In the genomic region with DNA sequence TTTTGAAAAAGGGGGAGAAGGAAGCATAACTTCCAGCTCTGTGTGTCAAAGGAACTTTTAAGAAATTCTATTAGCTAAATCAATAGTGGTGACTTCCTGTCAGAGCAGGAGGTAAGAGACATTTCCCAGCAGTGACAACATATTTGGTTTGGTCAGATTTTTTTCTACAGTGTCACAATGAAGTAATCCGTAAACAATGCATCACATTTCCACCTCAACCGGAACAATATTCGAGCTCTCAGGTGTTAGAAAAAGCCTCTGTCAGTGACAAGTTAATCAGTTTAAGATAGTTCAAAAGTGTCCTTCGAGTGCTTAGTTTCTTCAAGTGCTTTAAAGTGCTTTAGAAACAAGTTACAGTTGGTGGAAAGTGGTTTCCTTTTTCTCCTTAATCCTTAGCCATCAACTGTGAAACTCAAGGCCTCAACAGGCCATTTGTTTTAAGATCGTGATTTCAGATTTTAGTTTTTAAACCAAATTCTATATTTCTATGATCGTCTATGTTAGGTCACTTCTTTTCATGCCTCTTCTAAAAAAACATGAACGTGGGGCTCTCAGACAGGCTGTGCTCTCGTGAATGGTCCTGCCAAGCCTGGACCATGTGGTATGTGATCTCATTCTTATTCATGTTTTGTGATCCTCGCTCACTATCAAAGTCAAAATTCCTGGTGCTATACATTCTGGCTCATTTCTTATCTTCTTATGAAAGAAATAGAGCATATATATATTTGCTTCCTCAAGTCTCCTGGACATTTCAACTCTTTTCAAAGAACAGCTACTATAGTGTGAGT, we compare ENCODE assay signal across 13 cellular contexts.
DNase-seq lines count a peak whose midpoint lies in the region; ATAC-seq and TF ChIP-seq lines count a peak whose summit lies in the region.
"Had no signal": no experiment of that assay in that cellular context is flagged by ENCODE, and none has a peak within 500 bp of the region (broad histone marks: within the 10 kb centered on the region; RNA-seq: fewer than 3 reads in every experiment).

No MANE protein-coding gene starts in this region.

- H3K36me3 ChIP-seq in SJSA1 (no peaks in the 10 kb centered on the region), upper lobe of right lung (no peaks in the 10 kb centered on the region)

- no peak for ATAC-seq in activated CD4-positive, alpha-beta T cell treated with anti-CD3 and anti-CD28 coated beads for 36 hours
- ATAC-seq in upper lobe of right lung: peak; percentile 91
- no peak for ATAC-seq in HG03159 (IDR thresholded peaks at IDR 0.05; ENCODE audit: unreplicated experiment)
- ATAC-seq in activated CD8-positive, alpha-beta T cell treated with anti-CD3 and anti-CD28 coated beads for 36 hours: no peak

- H3K4me1 ChIP-seq in SJSA1 (replicated peaks): peaks cover 23% of the 10 kb centered on the region
- peaks cover 4% of the 10 kb centered on the region for H3K4me1 ChIP-seq in upper lobe of right lung

- no peaks in the 10 kb centered on the region for H3K9me3 ChIP-seq in SJSA1 (replicated peaks)
- no peaks in the 10 kb centered on the region for H3K9me3 ChIP-seq in upper lobe of right lung

- no peak overlapping the region for H3K4me3 ChIP-seq in SJSA1
- H3K4me3 ChIP-seq in fibroblast of the aortic adventitia (ENCODE audit: low read depth, low read length): no peak overlapping the region
- no peak overlapping the region for H3K4me3 ChIP-seq in upper lobe of right lung

- DNase-seq in activated CD4-positive, alpha-beta T cell treated with anti-CD3 and anti-CD28 coated beads for 36 hours: no peak
- DNase-seq in activated CD4-positive, alpha-beta T cell treated with anti-CD3 and anti-CD28 coated beads, Interleukin-2, amount 50 U/mL, for 1 hour: no peak
- DNase-seq in SJSA1 (ENCODE audit: low read depth in 1 of 2, low spot score in 2 of 2) (peak in 1 of 2 experiments; percentile 66), fibroblast of the aortic adventitia (ENCODE audit: low read depth) (peak; percentile 66), upper lobe of right lung (no peak)
- DNase-seq in activated CD8-positive, alpha-beta T cell treated with anti-CD3 and anti-CD28 coated beads for 36 hours: no peak
- DNase-seq in activated naive CD4-positive, alpha-beta T cell (lab: John Stamatoyannopoulos, UW): no peak
- DNase-seq: activated gamma-delta T cell treated with Interleukin-2 at 50 U/mL for 16 hours, naive B cell, NCI-H2171 treated with DMSO at 0.1 percent for 48 hours, SIG-M5 had no signal

- H3K27me3 ChIP-seq in SJSA1 (replicated peaks) (no peaks in the 10 kb centered on the region), upper lobe of right lung (no peaks in the 10 kb centered on the region)

- H3K27ac ChIP-seq in SJSA1 (peak overlapping the region; percentile 65), upper lobe of right lung (no peak overlapping the region)

- POLR2A ChIA-PET in activated CD4-positive, alpha-beta T cell treated with anti-CD3 and anti-CD28 coated beads for 36 hours (lab: Charles Lee): no interaction called here
- POLR2A ChIA-PET in activated CD8-positive, alpha-beta T cell treated with anti-CD3 and anti-CD28 coated beads for 36 hours (lab: Charles Lee): no interaction called here

- CTCF ChIA-PET in activated CD4-positive, alpha-beta T cell treated with anti-CD3 and anti-CD28 coated beads for 36 hours (lab: Charles Lee): interaction anchor here (0.6 kb wide), 1 partner anchor 639 kb away, joined by 3 read pairs; no protein-coding TSS in a partner anchor
- CTCF ChIA-PET in activated CD8-positive, alpha-beta T cell treated with anti-CD3 and anti-CD28 coated beads for 36 hours (lab: Charles Lee): no interaction called here

- H3K4me3 Mint-ChIP-seq in activated CD4-positive, alpha-beta T cell treated with anti-CD3 and anti-CD28 coated beads for 36 hours: no peak overlapping the region
- no peak overlapping the region for H3K4me3 Mint-ChIP-seq in activated CD8-positive, alpha-beta T cell treated with anti-CD3 and anti-CD28 coated beads for 36 hours
- H3K4me3 Mint-ChIP-seq: dendritic cell treated with granulocyte-macrophage colony-stimulating factor and Interleukin-4, amounts not matched to agents 40 ng/mL and 50 ng/mL, for 4 days; naive B cell had no signal

- no peak for TF ChIP-seq CTCF in fibroblast of the aortic adventitia (IDR thresholded peaks at IDR 0.05; ENCODE audit: insufficient read depth, low read length)
- TF ChIP-seq CTCF in upper lobe of right lung (IDR thresholded peaks at IDR 0.05): no peak
- TF ChIP-seq CTCF in activated CD8-positive, alpha-beta T cell treated with anti-CD3 and anti-CD28 coated beads for 36 hours (IDR thresholded peaks at IDR 0.05): no peak

- H3K9me3 Mint-ChIP-seq in activated CD4-positive, alpha-beta T cell treated with anti-CD3 and anti-CD28 coated beads for 36 hours (ENCODE audit: low read depth): no peaks in the 10 kb centered on the region
- peaks cover 3% of the 10 kb centered on the region for H3K9me3 Mint-ChIP-seq in activated CD8-positive, alpha-beta T cell treated with anti-CD3 and anti-CD28 coated beads for 36 hours
- H3K9me3 Mint-ChIP-seq: dendritic cell treated with granulocyte-macrophage colony-stimulating factor and Interleukin-4, amounts not matched to agents 40 ng/mL and 50 ng/mL, for 4 days had no signal

- intact Hi-C loops in activated CD4-positive, alpha-beta T cell treated with anti-CD3 and anti-CD28 coated beads for 36 hours (cut with DNase I, micrococcal nuclease): no loop called here
- intact Hi-C loops in upper lobe of right lung (cut with DNase I): no loop called here
- intact Hi-C loops in activated CD8-positive, alpha-beta T cell treated with anti-CD3 and anti-CD28 coated beads for 36 hours (cut with micrococcal nuclease): no loop called here

- peaks cover 4% of the 10 kb centered on the region for H3K4me1 Mint-ChIP-seq in activated CD4-positive, alpha-beta T cell treated with anti-CD3 and anti-CD28 coated beads for 36 hours
- no peaks in the 10 kb centered on the region for H3K4me1 Mint-ChIP-seq in activated CD8-positive, alpha-beta T cell treated with anti-CD3 and anti-CD28 coated beads for 36 hours (ENCODE audit: low read depth)
- H3K4me1 Mint-ChIP-seq: naive B cell had no signal

- H3K36me3 Mint-ChIP-seq in activated CD4-positive, alpha-beta T cell treated with anti-CD3 and anti-CD28 coated beads for 36 hours (ENCODE audit: low read depth): no peaks in the 10 kb centered on the region
- H3K36me3 Mint-ChIP-seq in activated CD8-positive, alpha-beta T cell treated with anti-CD3 and anti-CD28 coated beads for 36 hours (ENCODE audit: low read depth): no peaks in the 10 kb centered on the region

- peaks cover 1% of the 10 kb centered on the region for H3K27me3 Mint-ChIP-seq in activated CD4-positive, alpha-beta T cell treated with anti-CD3 and anti-CD28 coated beads for 36 hours
- H3K27me3 Mint-ChIP-seq in activated CD8-positive, alpha-beta T cell treated with anti-CD3 and anti-CD28 coated beads for 36 hours: peaks cover 3% of the 10 kb centered on the region
- H3K27me3 Mint-ChIP-seq: dendritic cell treated with granulocyte-macrophage colony-stimulating factor and Interleukin-4, amounts not matched to agents 40 ng/mL and 50 ng/mL, for 4 days; naive B cell had no signal

- peak overlapping the region; percentile 19 for H3K27ac Mint-ChIP-seq in activated CD4-positive, alpha-beta T cell treated with anti-CD3 and anti-CD28 coated beads for 36 hours
- no peak overlapping the region for H3K27ac Mint-ChIP-seq in activated CD8-positive, alpha-beta T cell treated with anti-CD3 and anti-CD28 coated beads for 36 hours
- H3K27ac Mint-ChIP-seq: dendritic cell treated with granulocyte-macrophage colony-stimulating factor and Interleukin-4, amounts not matched to agents 40 ng/mL and 50 ng/mL, for 4 days; naive B cell had no signal
